ENCODE assay signal across 9 cellular contexts in genomic region chr7:144821069-144821468, GRCh38. TPM values are rescaled to one million over a fixed set of nuclear protein-coding genes. Genes with fewer than 3 reads are reported as not detected.
DNase-seq lines count a peak whose midpoint lies in the region; ATAC-seq and TF ChIP-seq lines count a peak whose summit lies in the region.
"Had no signal": no experiment of that assay in that cellular context is flagged by ENCODE, and none has a peak within 500 bp of the region (broad histone marks: within the 10 kb centered on the region; RNA-seq: fewer than 3 reads in every experiment).

No MANE protein-coding gene starts in this region.

- 95 to 96% methylated on average over 4 of the region's 4 CpGs for WGBS in heart right ventricle, 2 donors
- WGBS in SK-N-SH (ENCODE audit: low lambda C conversion rate) = 49% methylated on average over 4 of the region's 4 CpGs
- 55% methylated on average over 4 of the region's 4 CpGs for WGBS in prostate gland

- H3K36me3 ChIP-seq in GM06990 (ENCODE audit: control insufficient read depth, insufficient read depth, low read length) (no peaks in the 10 kb centered on the region), heart right ventricle (no peaks in the 10 kb centered on the region), SK-N-SH (replicated peaks in 1 of 2; ENCODE audit: control insufficient read depth in 1 of 2, insufficient read depth in 2 of 2, low read length in 1 of 2) (no peaks in the 10 kb centered on the region), prostate gland (no peaks in the 10 kb centered on the region)

- TF ChIP-seq CTCF in GM06990 (IDR thresholded peaks at IDR 0.05; ENCODE audit: insufficient read depth, low read length, poor library complexity, severe bottlenecking) (no peak), heart right ventricle (IDR thresholded peaks at IDR 0.05) (no peak), SK-N-SH (IDR thresholded peaks at IDR 0.05) (no peak), prostate gland (IDR thresholded peaks at IDR 0.05) (no peak)

- DNase-seq in GM06990 (ENCODE audit: extremely low read depth, insufficient read length) = peak; percentile 66
- peak; percentile 10 to 16 for DNase-seq in SHP77 (lab: John Stamatoyannopoulos, UW)
- no peak for DNase-seq in heart right ventricle
- no peak for DNase-seq in SK-N-SH
- DNase-seq in prostate gland (ENCODE audit: low spot score) = no peak
- DNase-seq in ecto neural progenitor cell (ENCODE audit: low spot score) = no peak
- DNase-seq: mammary epithelial cell had no signal

- TF ChIP-seq RAD21 in SK-N-SH (IDR thresholded peaks at IDR 0.05; ENCODE audit: low read length) = no peak

- TF ChIP-seq POLR2A in prostate gland (IDR thresholded peaks at IDR 0.05) = no peak

- H3K27me3 ChIP-seq in GM06990 (replicated peaks; ENCODE audit: control insufficient read depth, insufficient read depth, low read length) (no peaks in the 10 kb centered on the region), heart right ventricle (no peaks in the 10 kb centered on the region), SK-N-SH (ENCODE audit: insufficient read depth) (no peaks in the 10 kb centered on the region), prostate gland (replicated peaks; ENCODE audit: insufficient read depth) (no peaks in the 10 kb centered on the region)

- no peak overlapping the region for H3K9ac ChIP-seq in SK-N-SH

- no peak overlapping the region for H3K4me3 ChIP-seq in GM06990 (replicated peaks; ENCODE audit: low read depth, low read length)
- no peak overlapping the region for H3K4me3 ChIP-seq in heart right ventricle
- H3K4me3 ChIP-seq in SK-N-SH (ENCODE audit: low read depth in 2 of 2, low read length in 1 of 2) = no peak overlapping the region
- H3K4me3 ChIP-seq in prostate gland = no peak overlapping the region

- no peak overlapping the region for H2AFZ ChIP-seq in SK-N-SH (ENCODE audit: low read depth)

- H3K4me2 ChIP-seq in SK-N-SH = no peak overlapping the region

- ATAC-seq in GM19372 (IDR thresholded peaks at IDR 0.05; ENCODE audit: low read depth, unreplicated experiment) = peak; percentile 45
- ATAC-seq in HG03095 (IDR thresholded peaks at IDR 0.05; ENCODE audit: unreplicated experiment) = peak; percentile 51
- no peak for ATAC-seq in heart right ventricle

- CTCF ChIA-PET in SK-N-SH (lab: Yijun Ruan, JAX) = no interaction called here

- H3K9me3 ChIP-seq in heart right ventricle = no peaks in the 10 kb centered on the region
- H3K9me3 ChIP-seq in SK-N-SH = no peaks in the 10 kb centered on the region
- no peaks in the 10 kb centered on the region for H3K9me3 ChIP-seq in prostate gland

- peaks cover 0 to 12% (median 3%) of the 10 kb centered on the region in 9 donors for H3K4me1 ChIP-seq in heart right ventricle
- H3K4me1 ChIP-seq in SK-N-SH (ENCODE audit: control insufficient read depth in 1 of 2, insufficient read depth in 2 of 2, low read depth in 1 of 2, low read length in 1 of 2) = peaks cover 4 to 22% of the 10 kb centered on the region in 2 experiments; a peak in 3 of 4 replicates
- H3K4me1 ChIP-seq in prostate gland (replicated peaks) = no peaks in the 10 kb centered on the region

- H3F3A ChIP-seq in SK-N-SH (replicated peaks; ENCODE audit: insufficient read depth) = peaks cover 4% of the 10 kb centered on the region

- H4K20me1 ChIP-seq in SK-N-SH (ENCODE audit: insufficient read depth) = no peaks in the 10 kb centered on the region

- POLR2A ChIA-PET in SK-N-SH (lab: Yijun Ruan, JAX) = no interaction called here

- H3K27ac ChIP-seq in heart right ventricle = no peak overlapping the region
- no peak overlapping the region for H3K27ac ChIP-seq in SK-N-SH (ENCODE audit: low read depth in 2 of 2, low read length in 1 of 2)
- no peak overlapping the region for H3K27ac ChIP-seq in prostate gland

- H3K79me2 ChIP-seq in SK-N-SH (ENCODE audit: insufficient read depth) = no peaks in the 10 kb centered on the region

- TF ChIP-seq EP300 in SK-N-SH (IDR thresholded peaks at IDR 0.05; ENCODE audit: borderline replicate concordance in 1 of 2, low read depth in 1 of 2, low read length in 1 of 2) = no peak

- intact Hi-C loops in heart right ventricle (cut with DNase I) (no loop called here), prostate gland (cut with DNase I) (no loop called here)

- H3K9me2 ChIP-seq in SK-N-SH = no peaks in the 10 kb centered on the region

TF ChIP-seq in SK-N-SH, 30 proteins besides CTCF, POLR2A, EP300 and RAD21:
- TF ChIP-seq CHD2 (IDR thresholded peaks at IDR 0.05; ENCODE audit: low read length, partially characterized antibody) (no peak), POLR2AphosphoS5 (IDR thresholded peaks at IDR 0.05; ENCODE audit: low read depth, low read length) (no peak), TEAD4 (IDR thresholded peaks at IDR 0.05; ENCODE audit: borderline replicate concordance, insufficient read depth) (no peak), EZH2phosphoT487 (IDR thresholded peaks at IDR 0.05; ENCODE audit: borderline replicate concordance, low read depth) (no peak), SIN3A (IDR thresholded peaks at IDR 0.05; ENCODE audit: borderline replicate concordance, low read depth, low read length) (no peak), MXI1 (IDR thresholded peaks at IDR 0.05; ENCODE audit: low read depth, low read length) (no peak), NRF1 (IDR thresholded peaks at IDR 0.05; ENCODE audit: low read depth, low read length) (no peak), YY1 (IDR thresholded peaks at IDR 0.05; ENCODE audit: low read depth) (no peak), IRF3 (IDR thresholded peaks at IDR 0.05; ENCODE audit: low read depth, low read length) (no peak), MAX (IDR thresholded peaks at IDR 0.05; ENCODE audit: low read depth) (no peak), JUND (IDR thresholded peaks at IDR 0.05) (no peak), SMC3 (IDR thresholded peaks at IDR 0.05; ENCODE audit: low read depth, low read length) (no peak), FOSL2 (IDR thresholded peaks at IDR 0.05; ENCODE audit: borderline replicate concordance, low read depth) (no peak), USF1 (IDR thresholded peaks at IDR 0.05; ENCODE audit: borderline replicate concordance, low read depth) (no peak), RCOR1 (IDR thresholded peaks at IDR 0.05; ENCODE audit: low read length) (no peak), NFIC (IDR thresholded peaks at IDR 0.05; ENCODE audit: borderline replicate concordance) (no peak), FOXJ3 (CRISPR knock-in tag; IDR thresholded peaks at IDR 0.05) (no peak)
- TF ChIP-seq, protein P1, sequence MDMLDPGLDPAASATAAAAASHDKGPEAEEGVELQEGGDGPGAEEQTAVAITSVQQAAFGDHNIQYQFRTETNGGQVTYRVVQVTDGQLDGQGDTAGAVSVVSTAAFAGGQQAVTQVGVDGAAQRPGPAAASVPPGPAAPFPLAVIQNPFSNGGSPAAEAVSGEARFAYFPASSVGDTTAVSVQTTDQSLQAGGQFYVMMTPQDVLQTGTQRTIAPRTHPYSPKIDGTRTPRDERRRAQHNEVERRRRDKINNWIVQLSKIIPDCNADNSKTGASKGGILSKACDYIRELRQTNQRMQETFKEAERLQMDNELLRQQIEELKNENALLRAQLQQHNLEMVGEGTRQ (IDR thresholded peaks at IDR 0.05; ENCODE audit: borderline replicate concordance, low read depth, low read length) = no peak
- TF ChIP-seq, protein P2, sequence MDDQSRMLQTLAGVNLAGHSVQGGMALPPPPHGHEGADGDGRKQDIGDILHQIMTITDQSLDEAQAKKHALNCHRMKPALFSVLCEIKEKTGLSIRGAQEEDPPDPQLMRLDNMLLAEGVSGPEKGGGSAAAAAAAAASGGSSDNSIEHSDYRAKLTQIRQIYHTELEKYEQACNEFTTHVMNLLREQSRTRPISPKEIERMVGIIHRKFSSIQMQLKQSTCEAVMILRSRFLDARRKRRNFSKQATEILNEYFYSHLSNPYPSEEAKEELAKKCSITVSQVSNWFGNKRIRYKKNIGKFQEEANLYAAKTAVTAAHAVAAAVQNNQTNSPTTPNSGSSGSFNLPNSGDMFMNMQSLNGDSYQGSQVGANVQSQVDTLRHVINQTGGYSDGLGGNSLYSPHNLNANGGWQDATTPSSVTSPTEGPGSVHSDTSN (IDR thresholded peaks at IDR 0.05) = no peak

RNA-seq across cellular contexts. Expression of gene TPK1, which starts 14.8 kb away (rescaled TPM):
- total RNA-seq in heart right ventricle (10 to 100 TPM in 1 of 10 donors, 1 to 10 TPM in 9; 4.2 to 10.8 (median 6.8) TPM), prostate gland (1 to 10 TPM; 4.5 to 5.1 TPM)
- polyA plus RNA-seq in heart right ventricle (1 to 10 TPM; 2.9 to 3.5 TPM), SK-N-SH (2012; rRNA removed) (3.0 and 3.3 TPM in 2 replicates)
- 3.1 and 4.4 TPM in 2 replicates for polyA plus RNA-seq in SK-N-SH (2012; cell fraction: cytosol; rRNA removed)
- 3.0 TPM in 2 replicates for polyA plus RNA-seq in SK-N-SH (2012; cell fraction: nucleus; rRNA removed)

Comparison
In these comparisons a context has a peak if more than half of its experiments do, and no peak if none do; other contexts are left out.
1. DNase-seq: peak in GM06990 (single experiment) and SHP77 (2 of 2); none in heart right ventricle (0 of 2), SK-N-SH (single experiment), prostate gland (single experiment) and ecto neural progenitor cell (single experiment).
2. ATAC-seq: peak in GM19372 (single experiment) and HG03095 (single experiment); none in heart right ventricle (0 of 8).